27 cellular contexts compared by ENCODE assay signal in genomic region chrX:123629502-123629901, GRCh38.
"Had no signal": no experiment of that assay in that cellular context is flagged by ENCODE, and none has a peak within 500 bp of the region (broad histone marks: within the 10 kb centered on the region; RNA-seq: fewer than 3 reads in every experiment).

No MANE protein-coding gene starts in this region.

- FAIRE-seq: pancreas had no signal

- H3K9me3 ChIP-seq: pancreas, prostate gland, right lobe of liver, sigmoid colon, spleen, suprapubic skin, testis, tibial artery, transverse colon, upper lobe of right lung, uterus had no signal

- H3K4me1 ChIP-seq: neural progenitor cell, pancreas, prostate gland, right lobe of liver, sigmoid colon, spleen, suprapubic skin, testis, tibial artery, transverse colon, upper lobe of right lung, uterus had no signal

- H3K4me2 ChIP-seq: neural progenitor cell, smooth muscle cell had no signal

- ATAC-seq: naive thymus-derived CD8-positive, alpha-beta T cell; pancreas; right cardiac atrium; right lobe of liver; stimulated activated memory B cell treated with anti-CD40 and anti-IgM and Interleukin-4, amounts not matched to agents 10 μg/mL and 1 μg/mL and 100 μg/mL, for 72 hours; stimulated activated naive CD8-positive, alpha-beta T cell treated with anti-CD3 and anti-CD28 coated beads, Interleukin-15, amount 100 ng/mL, for 72 hours; stimulated activated naive CD8-positive, alpha-beta T cell treated with anti-CD3 and anti-CD28 coated beads, Interleukin-15, Interleukin-2, amounts not matched to agents 100 U/mL and 50 U/mL, for 24 hours; upper lobe of right lung had no signal

- H2AFZ ChIP-seq: neural progenitor cell had no signal

- H3K9ac ChIP-seq: neural progenitor cell had no signal

- DNase-seq: naive B cell; naive thymus-derived CD8-positive, alpha-beta T cell; occipital lobe; pancreas; right cardiac atrium; right lobe of liver; sigmoid colon; spleen; stimulated activated CD4-positive, alpha-beta T cell treated with anti-CD3 and anti-CD28 coated beads, Interleukin-12 subunit alpha, Interleukin-12 subunit beta, amount 100 ng/mL, for 4 hours; stimulated activated CD4-positive, alpha-beta T cell treated with anti-CD3 and anti-CD28 coated beads, Interleukin-1b, Interleukin-23, amount 100 ng/mL, for 48 hours; stimulated activated CD4-positive, alpha-beta T cell treated with anti-CD3 and anti-CD28 coated beads, Interleukin-4, amount 100 ng/mL, for 1 hour; stimulated activated CD4-positive, alpha-beta T cell treated with anti-CD3 and anti-CD28 coated beads, Interleukin-4, amount 100 ng/mL, for 4 hours; stimulated activated CD8-positive, alpha-beta memory T cell treated with anti-CD3 and anti-CD28 coated beads, Interleukin-4, amount 100 ng/mL, for 48 hours; stimulated activated naive CD4-positive, alpha-beta T cell; stimulated activated naive CD8-positive, alpha-beta T cell treated with anti-CD3 and anti-CD28 coated beads, Interleukin-15, amount 100 ng/mL, for 72 hours; stimulated activated naive CD8-positive, alpha-beta T cell treated with anti-CD3 and anti-CD28 coated beads, Interleukin-15, Interleukin-2, amounts not matched to agents 100 U/mL and 50 U/mL, for 24 hours; substantia nigra; testis; tibial artery; transverse colon; upper lobe of right lung; uterus had no signal

- H3K27ac ChIP-seq: neural progenitor cell, pancreas, prostate gland, right lobe of liver, sigmoid colon, spleen, suprapubic skin, testis, tibial artery, transverse colon, upper lobe of right lung, uterus had no signal

- H3K36me3 ChIP-seq: pancreas, prostate gland, transverse colon, uterus had no signal

- H3K4me3 ChIP-seq: neural progenitor cell, pancreas, prostate gland, right lobe of liver, sigmoid colon, smooth muscle cell, spleen, suprapubic skin, testis, tibial artery, transverse colon, upper lobe of right lung, uterus had no signal

- H3K27me3 ChIP-seq: neural progenitor cell, pancreas, right lobe of liver, sigmoid colon, spleen, suprapubic skin, testis, tibial artery, transverse colon, upper lobe of right lung, uterus had no signal
